30 cellular contexts compared by ENCODE assay signal in genomic region chr13:50867641-50867952, GRCh38. TPM values are rescaled to one million over a fixed set of nuclear protein-coding genes. Genes with fewer than 3 reads are reported as not detected.
"Had no signal": no experiment of that assay in that cellular context is flagged by ENCODE, and none has a peak within 500 bp of the region (broad histone marks: within the 10 kb centered on the region; RNA-seq: fewer than 3 reads in every experiment).

No MANE protein-coding gene starts in this region.

- ATAC-seq: effector memory CD8-positive, alpha-beta T cell; foreskin keratinocyte; left cardiac atrium; lower lobe of right lung; natural killer cell; psoas muscle; right lobe of liver; stimulated activated naive B cell treated with anti-CD40 and anti-IgM and Interleukin-4, amounts not matched to agents 10 μg/mL and 1 μg/mL and 100 μg/mL, for 72 hours; stimulated activated naive CD8-positive, alpha-beta T cell treated with anti-CD3 and anti-CD28 coated beads, Interleukin-15, amount 100 ng/mL, for 72 hours; upper lobe of right lung had no signal

- H3K36me3 Mint-ChIP-seq: memory B cell; natural killer cell; stimulated activated naive B cell treated with anti-CD40 and anti-IgM and Interleukin-4, amounts not matched to agents 10 μg/mL and 1 μg/mL and 100 μg/mL, for 72 hours had no signal

- H3K9me3 Mint-ChIP-seq: dendritic cell treated with granulocyte-macrophage colony-stimulating factor and Interleukin-4, amounts not matched to agents 40 ng/mL and 50 ng/mL, for 4 days; natural killer cell; stimulated activated naive CD8-positive, alpha-beta T cell treated with anti-CD3 and anti-CD28 coated beads, Interleukin-15, amount 100 ng/mL, for 72 hours had no signal

- H3K27ac Mint-ChIP-seq: dendritic cell treated with granulocyte-macrophage colony-stimulating factor and Interleukin-4, amounts not matched to agents 40 ng/mL and 50 ng/mL, for 4 days; effector memory CD8-positive, alpha-beta T cell; memory B cell; mesothelial cell of epicardium; natural killer cell; stimulated activated naive B cell treated with anti-CD40 and anti-IgM and Interleukin-4, amounts not matched to agents 10 μg/mL and 1 μg/mL and 100 μg/mL, for 72 hours had no signal

- DNase-seq: effector memory CD8-positive, alpha-beta T cell; esophagus squamous epithelium; foreskin keratinocyte; head of caudate nucleus; kidney; left cardiac atrium; left ventricle myocardium inferior; lower lobe of right lung; natural killer cell; psoas muscle; retina; right lobe of liver; spleen; stimulated activated CD4-positive, alpha-beta T cell treated with anti-CD3 and anti-CD28 coated beads, Interleukin-15, amount 100 ng/mL, for 24 hours; stimulated activated CD4-positive, alpha-beta T cell treated with anti-CD3 and anti-CD28 coated beads, Interleukin-1b, Interleukin-23, amount 100 ng/mL, for 48 hours; stimulated activated CD4-positive, alpha-beta T cell treated with anti-CD3 and anti-CD28 coated beads, Interleukin-4, amount 100 ng/mL, for 4 hours; stimulated activated naive B cell treated with anti-CD40 and anti-IgM and Interleukin-4, amounts not matched to agents 10 μg/mL and 1 μg/mL and 100 μg/mL, for 72 hours; stimulated activated naive CD8-positive, alpha-beta T cell treated with anti-CD3 and anti-CD28 coated beads, Interleukin-15, amount 100 ng/mL, for 72 hours; testis; upper lobe of right lung had no signal

- H3K36me3 ChIP-seq: esophagus squamous epithelium, left ventricle myocardium inferior, lower lobe of right lung, neutrophil, right lobe of liver, spleen, tibial nerve, upper lobe of right lung, vagina had no signal

- H3K4me1 Mint-ChIP-seq: natural killer cell had no signal

- H3K27ac ChIP-seq: esophagus squamous epithelium, foreskin keratinocyte, hepatocyte, left ventricle myocardium inferior, lower lobe of right lung, neutrophil, psoas muscle, right lobe of liver, spleen, testis, tibial nerve, upper lobe of right lung, vagina had no signal

- H3K4me2 ChIP-seq: hepatocyte had no signal

- H3K4me3 Mint-ChIP-seq: dendritic cell treated with granulocyte-macrophage colony-stimulating factor and Interleukin-4, amounts not matched to agents 40 ng/mL and 50 ng/mL, for 4 days; effector memory CD8-positive, alpha-beta T cell; memory B cell; mesothelial cell of epicardium; natural killer cell; stimulated activated naive B cell treated with anti-CD40 and anti-IgM and Interleukin-4, amounts not matched to agents 10 μg/mL and 1 μg/mL and 100 μg/mL, for 72 hours; stimulated activated naive CD8-positive, alpha-beta T cell treated with anti-CD3 and anti-CD28 coated beads, Interleukin-15, amount 100 ng/mL, for 72 hours had no signal

- H3K4me3 ChIP-seq: esophagus squamous epithelium, hepatocyte, left ventricle myocardium inferior, lower lobe of right lung, psoas muscle, right lobe of liver, spleen, testis, tibial nerve, upper lobe of right lung, vagina had no signal

- H3K27me3 Mint-ChIP-seq: dendritic cell treated with granulocyte-macrophage colony-stimulating factor and Interleukin-4, amounts not matched to agents 40 ng/mL and 50 ng/mL, for 4 days; memory B cell; stimulated activated naive B cell treated with anti-CD40 and anti-IgM and Interleukin-4, amounts not matched to agents 10 μg/mL and 1 μg/mL and 100 μg/mL, for 72 hours; stimulated activated naive CD8-positive, alpha-beta T cell treated with anti-CD3 and anti-CD28 coated beads, Interleukin-15, amount 100 ng/mL, for 72 hours had no signal

- H3K4me1 ChIP-seq: esophagus squamous epithelium, foreskin keratinocyte, left ventricle myocardium inferior, lower lobe of right lung, psoas muscle, right lobe of liver, spleen, testis, upper lobe of right lung, vagina had no signal

- H2AFZ ChIP-seq: hepatocyte had no signal

- H3K27me3 ChIP-seq: esophagus squamous epithelium, hepatocyte, neutrophil, right lobe of liver, spleen, testis, tibial nerve, upper lobe of right lung, vagina had no signal

- H3K79me2 ChIP-seq: hepatocyte had no signal

- H3K9me3 ChIP-seq: esophagus squamous epithelium, lower lobe of right lung, neutrophil, psoas muscle, right lobe of liver, testis, upper lobe of right lung, vagina had no signal

RNA-seq across cellular contexts. Expression of gene DLEU7, which starts 24.1 kb away (rescaled TPM):
- total RNA-seq: epithelial cell of proximal tubule, esophagus squamous epithelium, foreskin keratinocyte, hepatocyte, myocyte, osteoblast, vagina had no signal
- polyA plus RNA-seq: foreskin keratinocyte, hepatocyte had no signal
